ENCODE assay signal across 9 cellular contexts in genomic region chr20:32481311-32482103, GRCh38.
DNase-seq lines count a peak whose midpoint lies in the region; FAIRE-seq and TF ChIP-seq lines count a peak whose summit lies in the region.
"Had no signal": no experiment of that assay in that cellular context is flagged by ENCODE, and none has a peak within 500 bp of the region (broad histone marks: within the 10 kb centered on the region; RNA-seq: fewer than 3 reads in every experiment).

No MANE protein-coding gene starts in this region.

- TF ChIP-seq CTCF in HFFc6 (IDR thresholded peaks at IDR 0.05) (no peak), adrenal gland (IDR thresholded peaks at IDR 0.05) (no peak)

- intact Hi-C loops in adrenal gland (cut with DNase I), result loop anchor here in 1 of 2 donors (10.0 kb wide), 1 partner anchor 147 kb away; no protein-coding TSS in a partner anchor

- WGBS in adrenal gland, 4 donors, result 19 to 26% (median 23%) methylated on average over 8 to 13 of the region's 13 CpGs
- WGBS in small intestine, 3 donors, result 14 to 35% (median 34%) methylated on average over 12 to 13 of the region's 13 CpGs

- TF ChIP-seq POLR2A in adrenal gland (IDR thresholded peaks at IDR 0.05), result no peak

- H3K27ac ChIP-seq in adrenal gland (peak overlapping the region in 4 of 5 donors; percentile 42 to 91 (median 67)), iPS-20b (ENCODE audit: low read length) (no peak overlapping the region), small intestine (ENCODE audit: low read depth in 1 of 2, low read length in 1 of 2) (peak overlapping the region; percentile 81 to 83)

- H3K27ac Mint-ChIP-seq in HFFc6, result peak overlapping the region; percentile 32; the same call in 1 of the 2 replicates

- H3K27me3 ChIP-seq in adrenal gland (no peaks in the 10 kb centered on the region), iPS-20b (ENCODE audit: insufficient read depth, low read length) (peaks cover 6% of the 10 kb centered on the region), small intestine (ENCODE audit: control insufficient read depth in 2 of 2, insufficient read depth in 2 of 2, low read length in 2 of 2) (no peaks in the 10 kb centered on the region)

- H3K27me3 Mint-ChIP-seq in HFFc6 (ENCODE audit: insufficient read depth), result peaks cover 2% of the 10 kb centered on the region; the same call in 1 of the 2 replicates

- H3K4me1 Mint-ChIP-seq in HFFc6 (ENCODE audit: low read depth), result peaks cover 42% of the 10 kb centered on the region

- DNase-seq in HFFc6, result no peak
- DNase-seq in adrenal gland, result peak in 1 of 7 donors; percentile 29
- DNase-seq in small intestine, result peak; percentile 44
- DNase-seq in AML-193 (lab: John Stamatoyannopoulos, UW), result no peak
- no peak for DNase-seq in stimulated activated CD4-positive, alpha-beta T cell treated with anti-CD3 and anti-CD28 coated beads, Interleukin-12 subunit alpha, Interleukin-12 subunit beta, amount 100 ng/mL, for 4 hours
- DNase-seq in dermis blood vessel endothelial cell, result no peak
- no peak for DNase-seq in COLO668 (lab: John Stamatoyannopoulos, UW; ENCODE audit: unreplicated experiment)
- DNase-seq: stimulated activated naive CD4-positive, alpha-beta T cell treated with Interleukin-2 at 50 U/mL for 16 hours had no signal

- no peaks in the 10 kb centered on the region for H3K9me3 Mint-ChIP-seq in HFFc6

- peak overlapping the region; percentile 78; the same call in 1 of the 2 replicates for H3K9ac ChIP-seq in iPS-20b (ENCODE audit: low read depth, low read length)

- H3K4me1 ChIP-seq in adrenal gland (replicated peaks in 1 of 2), result peaks cover 24 to 72% of the 10 kb centered on the region in 2 donors
- peaks cover 39% of the 10 kb centered on the region for H3K4me1 ChIP-seq in iPS-20b (ENCODE audit: insufficient read depth, low read length)
- peaks cover 16 to 31% of the 10 kb centered on the region in 2 donors for H3K4me1 ChIP-seq in small intestine (ENCODE audit: control insufficient read depth in 2 of 2, insufficient read depth in 1 of 2, low read depth in 1 of 2, low read length in 1 of 2)

- H3K36me3 ChIP-seq in adrenal gland (replicated peaks in 1 of 2), result no peaks in the 10 kb centered on the region
- H3K36me3 ChIP-seq in iPS-20b (ENCODE audit: insufficient read depth, low read depth, low read length), result peaks cover 7% of the 10 kb centered on the region; the same call in 1 of the 2 replicates
- no peaks in the 10 kb centered on the region for H3K36me3 ChIP-seq in small intestine (ENCODE audit: control insufficient read depth in 2 of 2, insufficient read depth in 2 of 2, low read length in 2 of 2)

- H3K4me3 Mint-ChIP-seq in HFFc6, result peak overlapping the region; percentile 86

- no peaks in the 10 kb centered on the region for H3K36me3 Mint-ChIP-seq in HFFc6 (ENCODE audit: low read depth)

- H3K4me3 ChIP-seq in adrenal gland (peak overlapping the region in 2 of 4 donors; percentile 65 to 96), iPS-20b (ENCODE audit: low read length) (peak overlapping the region; percentile 89), small intestine (ENCODE audit: low read depth in 1 of 2, low read length in 2 of 2) (peak overlapping the region in 1 of 2 donors; percentile 90)

- FAIRE-seq in small intestine (lab: Jason Lieb, UNC), result no peak

- H3K9me3 ChIP-seq in adrenal gland (replicated peaks in 1 of 3), result no peaks in the 10 kb centered on the region
- no peaks in the 10 kb centered on the region for H3K9me3 ChIP-seq in iPS-20b (ENCODE audit: insufficient read depth, low read depth, low read length)
- H3K9me3 ChIP-seq in small intestine (ENCODE audit: control insufficient read depth, low read depth), result no peaks in the 10 kb centered on the region
